ENCODE assay signal across 9 cellular contexts in genomic region chr14:34355584-34356266, GRCh38.
DNase-seq lines count a peak whose midpoint lies in the region; ATAC-seq, FAIRE-seq and TF ChIP-seq lines count a peak whose summit lies in the region.
"Had no signal": no experiment of that assay in that cellular context is flagged by ENCODE, and none has a peak within 500 bp of the region (broad histone marks: within the 10 kb centered on the region; RNA-seq: fewer than 3 reads in every experiment).

No MANE protein-coding gene starts in this region.

- peak overlapping the region; percentile 41 for H3K4me2 ChIP-seq in mammary epithelial cell (ENCODE audit: insufficient read depth, low read depth, low read length)
- H3K4me2 ChIP-seq in keratinocyte (ENCODE audit: control insufficient read depth, extremely low read depth, insufficient read depth, low read depth, low read length): peak overlapping the region; percentile 7
- H3K4me2 ChIP-seq: BLaER1 had no signal

- CTCF ChIA-PET in mammary epithelial cell (lab: Charles Lee; ENCODE audit: low non-redundant PET): no interaction called here

- H3K36me3 ChIP-seq in ACC112 (ENCODE audit: insufficient read depth, low read length) (no peaks in the 10 kb centered on the region), mammary epithelial cell (ENCODE audit: insufficient read depth, low read length) (no peaks in the 10 kb centered on the region), keratinocyte (ENCODE audit: control insufficient read depth in 2 of 2, extremely low read depth in 1 of 2, insufficient read depth in 2 of 2, low read length in 2 of 2) (no peaks in the 10 kb centered on the region)
- H3K36me3 ChIP-seq: BLaER1 had no signal

- H3K4me1 ChIP-seq in ACC112 (ENCODE audit: control insufficient read depth, insufficient read depth, low read length, unreplicated experiment) (no peaks in the 10 kb centered on the region), mammary epithelial cell (ENCODE audit: insufficient read depth, low read length) (peaks cover 30% of the 10 kb centered on the region), keratinocyte (ENCODE audit: control insufficient read depth, extremely low read depth, insufficient read depth, low read length) (peaks cover 39% of the 10 kb centered on the region)
- H3K4me1 ChIP-seq: BLaER1 had no signal

- 25% methylated on average over 2 of the region's 2 CpGs for WGBS in mammary epithelial cell (ENCODE audit: low coverage, missing lambda C conversion rate)

- H3K9ac ChIP-seq in mammary epithelial cell (ENCODE audit: insufficient read depth, low read length) (peak overlapping the region; percentile 46), keratinocyte (ENCODE audit: control insufficient read depth, extremely low read depth, insufficient read depth, low read length) (peak overlapping the region; percentile 13)
- H3K9ac ChIP-seq: BLaER1 had no signal

- H3K4me3 ChIP-seq in ACC112 (ENCODE audit: low read depth, low read length) (no peak overlapping the region), mammary epithelial cell (replicated peaks in 1 of 3; ENCODE audit: insufficient read depth in 1 of 3, low read depth in 2 of 3, low read length in 3 of 3) (no peak overlapping the region), keratinocyte (ENCODE audit: control insufficient read depth in 2 of 3, extremely low read depth in 1 of 3, insufficient read depth in 2 of 3, low read depth in 1 of 3, low read length in 3 of 3) (no peak overlapping the region)
- H3K4me3 ChIP-seq: BLaER1 had no signal

- H3K9me1 ChIP-seq in keratinocyte (ENCODE audit: control insufficient read depth, extremely low read depth, insufficient read depth, low read length): no peaks in the 10 kb centered on the region

- DNase-seq in M059J (ENCODE audit: low read depth): peak; percentile 93
- peak; percentile 97 for DNase-seq in mammary epithelial cell
- no peak for DNase-seq in keratinocyte (ENCODE audit: low read depth, low spot score)
- DNase-seq in NCI-H187 (lab: John Stamatoyannopoulos, UW): no peak
- no peak for DNase-seq in SW 1271 (lab: John Stamatoyannopoulos, UW)
- DNase-seq in mesenteric fat pad (ENCODE audit: low spot score): no peak

- in situ Hi-C loops in mammary epithelial cell (cut with MboI; ENCODE audit: low sequenced_read_pairs in 2 of 2): no loop called here

- H2AFZ ChIP-seq in ACC112 (ENCODE audit: low read length, unreplicated experiment): no peak overlapping the region
- H2AFZ ChIP-seq in mammary epithelial cell (ENCODE audit: low read depth, low read length): peak overlapping the region; percentile 78
- H2AFZ ChIP-seq in keratinocyte (ENCODE audit: control insufficient read depth, low read length): peak overlapping the region; percentile 79

- H4K20me1 ChIP-seq in mammary epithelial cell (ENCODE audit: insufficient read depth, low read length) (no peaks in the 10 kb centered on the region), keratinocyte (ENCODE audit: control insufficient read depth, extremely low read depth, insufficient read depth, low read length) (no peaks in the 10 kb centered on the region)
- H4K20me1 ChIP-seq: BLaER1 had no signal

- 0 out of 2 replicates have a peak overlapping the region, but pooled peaks have one; percentile 24 for H3K27ac ChIP-seq in ACC112 (ENCODE audit: low read depth, low read length)
- H3K27ac ChIP-seq in mammary epithelial cell (ENCODE audit: insufficient read depth, low read depth, low read length): peak overlapping the region; percentile 83
- H3K27ac ChIP-seq in keratinocyte (ENCODE audit: control insufficient read depth, insufficient read depth, low read length): peak overlapping the region; percentile 74
- H3K27ac ChIP-seq: BLaER1 had no signal

- intact Hi-C loops in mammary epithelial cell (cut with micrococcal nuclease): no loop called here

- TF ChIP-seq CTCF in mammary epithelial cell (conservative IDR thresholded peaks at IDR 0.05 in 1 of 2, IDR thresholded peaks at IDR 0.05 in 1 of 2; ENCODE audit: extremely low read depth in 1 of 2, insufficient read depth in 1 of 2, low read depth in 1 of 2, low read length in 2 of 2): no peak
- TF ChIP-seq CTCF in keratinocyte (optimal IDR thresholded peaks at IDR 0.05 in 1 of 3, IDR thresholded peaks at IDR 0.05 in 1 of 3, conservative IDR thresholded peaks at IDR 0.05 in 1 of 3; ENCODE audit: extremely low read depth in 1 of 3, insufficient read depth in 2 of 3, low read length in 3 of 3): no peak

- BruUV-seq in mammary epithelial cell (replicated peaks; lab: Mats Ljungman, UMichigan): no TSS peak

- ATAC-seq in HG03432 (IDR thresholded peaks at IDR 0.05; ENCODE audit: unreplicated experiment): no peak

- dilution Hi-C loops in mammary epithelial cell (cut with HindIII; ENCODE audit: low sequenced_read_pairs) (no loop called here), keratinocyte (cut with MboI; ENCODE audit: extremely low pct_ligation_motif_present, low sequenced_read_pairs) (no loop called here)

- FAIRE-seq in keratinocyte (lab: Jason Lieb, UNC): peak; percentile 97

- no peaks in the 10 kb centered on the region for H3K27me3 ChIP-seq in ACC112 (ENCODE audit: insufficient read depth, low read length)
- no peaks in the 10 kb centered on the region for H3K27me3 ChIP-seq in mammary epithelial cell (ENCODE audit: insufficient read depth, low read length)
- no peaks in the 10 kb centered on the region for H3K27me3 ChIP-seq in keratinocyte (ENCODE audit: control insufficient read depth, extremely low read depth, insufficient read depth, low read length)
- H3K27me3 ChIP-seq: BLaER1 had no signal

- no peaks in the 10 kb centered on the region for H3K79me2 ChIP-seq in ACC112 (ENCODE audit: control insufficient read depth, insufficient read depth, low read length, unreplicated experiment)
- H3K79me2 ChIP-seq in mammary epithelial cell (ENCODE audit: insufficient read depth, low read length): no peaks in the 10 kb centered on the region
- no peaks in the 10 kb centered on the region for H3K79me2 ChIP-seq in keratinocyte (ENCODE audit: control insufficient read depth, insufficient read depth, low read length)

- H3K9me3 ChIP-seq in mammary epithelial cell (replicated peaks; ENCODE audit: insufficient read depth, low read length) (no peaks in the 10 kb centered on the region), keratinocyte (ENCODE audit: control insufficient read depth, low read depth, low read length) (no peaks in the 10 kb centered on the region)
- H3K9me3 ChIP-seq: BLaER1 had no signal

Comparison
In these comparisons a context has a peak if more than half of its experiments do, and no peak if none do; other contexts are left out.
1. H3K27ac ChIP-seq: peak in every context shown above with its lines; median percentile 83 in mammary epithelial cell; 74 in keratinocyte; 24 in ACC112.
2. DNase-seq: peak in M059J (single experiment) and mammary epithelial cell (single experiment); none in keratinocyte (single experiment), NCI-H187 (0 of 2), SW 1271 (0 of 2) and mesenteric fat pad (single experiment).